ENCODE assay signal across 26 cellular contexts in genomic region chr22:30516731-30517130, GRCh38. TPM values are rescaled to one million over a fixed set of nuclear protein-coding genes. Genes with fewer than 3 reads are reported as not detected.
DNase-seq lines count a peak whose midpoint lies in the region; ATAC-seq, FAIRE-seq and TF ChIP-seq lines count a peak whose summit lies in the region.
"Had no signal": no experiment of that assay in that cellular context is flagged by ENCODE, and none has a peak within 500 bp of the region (broad histone marks: within the 10 kb centered on the region; RNA-seq: fewer than 3 reads in every experiment).

No MANE protein-coding gene starts in this region.

- H3K4me2 ChIP-seq in K562 (ENCODE audit: insufficient read depth, low read length) = no peak overlapping the region
- H3K4me2 ChIP-seq: A549; BLaER1 treated with 17β-estradiol and CSF1 and Interleukin-3, amounts not matched to agents 10 nM and 100 nM had no signal

- no peaks in the 10 kb centered on the region; a peak in 2 of 5 replicates for H3K4me1 ChIP-seq in K562 (replicated peaks in 1 of 2; ENCODE audit: control insufficient read depth in 2 of 2, insufficient read depth in 2 of 2, low read length in 2 of 2)
- no peaks in the 10 kb centered on the region for H3K4me1 ChIP-seq in kidney (ENCODE audit: control insufficient read depth in 1 of 2, insufficient read depth in 1 of 2, low read depth in 1 of 2, low read length in 2 of 2)
- H3K4me1 ChIP-seq in lower lobe of right lung = no peaks in the 10 kb centered on the region
- H3K4me1 ChIP-seq: A549, BE2C, HAP-1 had no signal

- CTCF ChIA-PET in K562 (lab: Yijun Ruan, JAX; ENCODE audit: low intra/inter-chr PET ratio) = no interaction called here

- H4K20me1 ChIP-seq in K562 (replicated peaks; ENCODE audit: control insufficient read depth, insufficient read depth, low read length) = no peaks in the 10 kb centered on the region
- H4K20me1 ChIP-seq: BLaER1 treated with 17β-estradiol and CSF1 and Interleukin-3, amounts not matched to agents 10 nM and 100 nM had no signal

- H3K27me3 ChIP-seq in K562 (ENCODE audit: control insufficient read depth in 2 of 2, insufficient read depth in 2 of 2, low read length in 2 of 2) (no peaks in the 10 kb centered on the region), lower lobe of right lung (ENCODE audit: low read depth) (no peaks in the 10 kb centered on the region)
- H3K27me3 ChIP-seq: BE2C; BLaER1 treated with 17β-estradiol and CSF1 and Interleukin-3, amounts not matched to agents 10 nM and 100 nM had no signal

- no peak overlapping the region for H2AFZ ChIP-seq in K562 (ENCODE audit: low read depth, low read length)

- H3K9ac ChIP-seq in K562 (ENCODE audit: insufficient read depth in 1 of 2, low read depth in 2 of 2, low read length in 2 of 2) = no peak overlapping the region; a peak in 1 of 4 replicates
- H3K9ac ChIP-seq in kidney (ENCODE audit: low read length in 2 of 2) = no peak overlapping the region
- H3K9ac ChIP-seq: BLaER1 treated with 17β-estradiol and CSF1 and Interleukin-3, amounts not matched to agents 10 nM and 100 nM had no signal

- no peak for TF ChIP-seq EP300 in K562 (IDR thresholded peaks at IDR 0.05; ENCODE audit: low read length)

- no peak for TF ChIP-seq POLR2A in K562 (conservative IDR thresholded peaks at IDR 0.05)

- in situ Hi-C loops in K562 (cut with MboI) = no loop called here

- TF ChIP-seq CTCF in K562 (IDR thresholded peaks at IDR 0.05 in 2 of 3, conservative IDR thresholded peaks at IDR 0.05 in 1 of 3; ENCODE audit: insufficient read depth in 2 of 3, low read depth in 1 of 3, low read length in 3 of 3) (no peak), kidney (IDR thresholded peaks at IDR 0.05; ENCODE audit: borderline replicate concordance, extremely low read depth, insufficient read depth) (no peak), lower lobe of right lung (IDR thresholded peaks at IDR 0.05) (no peak)

- no peak overlapping the region for H3K27ac ChIP-seq in K562 (ENCODE audit: extremely low read depth, low read depth, low read length)
- H3K27ac ChIP-seq in kidney (ENCODE audit: low read depth in 2 of 2, low read length in 2 of 2) = no peak overlapping the region
- H3K27ac ChIP-seq in lower lobe of right lung = no peak overlapping the region
- H3K27ac ChIP-seq: A549; BLaER1 treated with 17β-estradiol and CSF1 and Interleukin-3, amounts not matched to agents 10 nM and 100 nM had no signal

- no peak for FAIRE-seq in K562 (lab: Jason Lieb, UNC)
- FAIRE-seq in kidney (lab: Jason Lieb, UNC) = no peak
- FAIRE-seq: A549, D721Med, GM12891, H54 had no signal

- H3K4me3 ChIP-seq in K562 (no peak overlapping the region), kidney (ENCODE audit: low read length in 2 of 2) (no peak overlapping the region), lower lobe of right lung (no peak overlapping the region)
- H3K4me3 ChIP-seq: A549; BLaER1 treated with 17β-estradiol and CSF1 and Interleukin-3, amounts not matched to agents 10 nM and 100 nM; HAP-1 had no signal

- BruUV-seq in K562 (replicated peaks; lab: Mats Ljungman, UMichigan) = no TSS peak

- H3K36me3 ChIP-seq in K562 (ENCODE audit: control insufficient read depth, insufficient read depth, low read length) = no peaks in the 10 kb centered on the region
- H3K36me3 ChIP-seq in kidney (ENCODE audit: control insufficient read depth in 1 of 2, insufficient read depth in 2 of 2, low read length in 2 of 2) = no peaks in the 10 kb centered on the region
- no peaks in the 10 kb centered on the region for H3K36me3 ChIP-seq in lower lobe of right lung
- H3K36me3 ChIP-seq: BE2C; BLaER1 treated with 17β-estradiol and CSF1 and Interleukin-3, amounts not matched to agents 10 nM and 100 nM; HAP-1 had no signal

- H3K9me3 ChIP-seq in K562 (replicated peaks; ENCODE audit: control insufficient read depth, insufficient read depth, low read depth, low read length) (no peaks in the 10 kb centered on the region), kidney (ENCODE audit: control insufficient read depth in 1 of 2, low read length in 2 of 2) (no peaks in the 10 kb centered on the region), lower lobe of right lung (no peaks in the 10 kb centered on the region)
- H3K9me3 ChIP-seq: A549, BE2C, HAP-1 had no signal

- no peaks in the 10 kb centered on the region for H3K9me1 ChIP-seq in K562 (ENCODE audit: control insufficient read depth, insufficient read depth, low read length)

- POLR2A ChIA-PET in K562 (lab: Yijun Ruan, JAX) = interaction anchor here (0.8 to 1.0 kb wide), 2 partner anchors 11 to 29 kb away, joined by 3 to 4 read pairs; no protein-coding TSS in a partner anchor

- DNase-seq in K562 (ENCODE audit: extremely low read depth in 1 of 4, low spot score in 3 of 4) = no peak
- peak; percentile 6 for DNase-seq in kidney
- no peak for DNase-seq in lower lobe of right lung
- no peak for DNase-seq in NCI-H82 (lab: John Stamatoyannopoulos, UW)
- no peak for DNase-seq in DMS53 (lab: John Stamatoyannopoulos, UW)
- DNase-seq: 8988T; ACHN; AML-193; BE2C; CD4-positive, alpha-beta T cell; CD8-positive, alpha-beta memory T cell; DMS 273 treated with DMSO at 0.1 percent for 48 hours; DMS79 treated with DMSO at 0.1 percent for 48 hours; GF-D8; GOT3; HFFc6 had no signal

- intact Hi-C loops in K562 (cut with micrococcal nuclease) = no loop called here
- intact Hi-C loops in kidney (cut with DNase I) = no loop called here
- intact Hi-C loops in lower lobe of right lung (cut with DNase I) = no loop called here

- ATAC-seq in K562 = no peak
- ATAC-seq in lower lobe of right lung = peak; percentile 9 to 51
- no peak for ATAC-seq in HG02870 (IDR thresholded peaks at IDR 0.05; ENCODE audit: unreplicated experiment)
- ATAC-seq: A549 had no signal

- no peak for TF ChIP-seq RAD21 in K562 (CRISPR knock-in tag; conservative IDR thresholded peaks at IDR 0.05 in 1 of 2, IDR thresholded peaks at IDR 0.05 in 1 of 2)

- H3K79me2 ChIP-seq in K562 (ENCODE audit: control insufficient read depth, insufficient read depth, low read length) = no peaks in the 10 kb centered on the region

- WGBS in K562 (ENCODE audit: insufficient coverage, low coverage, missing lambda C conversion rate) = 21% methylated on average over 5 of the region's 5 CpGs

RNA-seq across cellular contexts. Expression of gene SEC14L4, which starts 11.2 kb away (rescaled TPM):
- total RNA-seq in K562 (2011; cell fraction: chromatin; rRNA removed; ENCODE audit: low replicate concordance) = 0.19 TPM in 1 of 2 replicates, not detected in the other
- total RNA-seq in K562 (2011; cell fraction: nucleolus; rRNA removed) = not detected in 2 replicates
- not detected in 2 replicates for total RNA-seq in K562 (2011; cell fraction: nucleoplasm; rRNA removed)
- total RNA-seq in K562 (2014; rRNA removed) (not detected in 2 replicates), K562 (2014; rRNA removed; fragmentation: Illumina TruSeq; extraction: Trizol) (not detected in 2 replicates), K562 (2015; rRNA removed; fragmentation: Illumina TruSeq; extraction: Trizol) (not detected in 2 replicates), K562 (2021) (not detected in 2 replicates), kidney (0.63 TPM), lower lobe of right lung (17.4 TPM)
- polyA plus RNA-seq in K562 (2011; rRNA removed) (0.03 TPM in 1 of 2 replicates, not detected in the other), K562 (2014; fragmentation: Illumina TruSeq; extraction: Trizol) (not detected in 2 replicates), K562 (2014; fragmentation: Nextera tagmentation; extraction: Ambion mirVana) (not detected), K562 (2014; rRNA removed) (0.11 TPM in 1 of 2 replicates, not detected in the other), kidney (ENCODE audit: insufficient read depth, low read depth, low replicate concordance) (0.41 TPM)
- 0.03 TPM in 1 of 2 replicates, not detected in the other for polyA plus RNA-seq in K562 (2011; cell fraction: cytosol; rRNA removed)
- 0.07 TPM in 1 of 2 replicates, not detected in the other for polyA plus RNA-seq in K562 (2011; cell fraction: nucleus; rRNA removed)
- polyA plus RNA-seq in K562 (2012) = 0.04 TPM in 1 of 2 replicates, not detected in the other
- polyA minus RNA-seq in K562 (2011; rRNA and poly(A)+ RNA removed) = not detected in 2 replicates
- not detected in 2 replicates for polyA minus RNA-seq in K562 (2011; cell fraction: cytosol; rRNA and poly(A)+ RNA removed)
- polyA minus RNA-seq in K562 (2011; cell fraction: nucleus; rRNA and poly(A)+ RNA removed) = not detected in 2 replicates
- total RNA-seq: CD4-positive, alpha-beta T cell; CD8-positive, alpha-beta memory T cell; G401; HFFc6 had no signal
- polyA plus RNA-seq: CD14-positive monocyte; CD8-positive, alpha-beta memory T cell had no signal

RNA-seq across cellular contexts. Expression of gene SEC14L6, which starts 29.8 kb away (rescaled TPM):
- total RNA-seq in K562 (2011; cell fraction: chromatin; rRNA removed; ENCODE audit: low replicate concordance) = 5.1 and 11.8 TPM in 2 replicates
- total RNA-seq in K562 (2011; cell fraction: nucleolus; rRNA removed) = 5.3 and 5.5 TPM in 2 replicates
- 4.3 and 6.0 TPM in 2 replicates for total RNA-seq in K562 (2011; cell fraction: nucleoplasm; rRNA removed)
- 1.5 and 1.8 TPM in 2 replicates for total RNA-seq in K562 (2014; rRNA removed)
- total RNA-seq in K562 (2014; rRNA removed; fragmentation: Illumina TruSeq; extraction: Trizol) = 1.9 and 2.0 TPM in 2 replicates
- total RNA-seq in K562 (2015; rRNA removed; fragmentation: Illumina TruSeq; extraction: Trizol) = 1.6 and 2.2 TPM in 2 replicates
- total RNA-seq in K562 (2021) = 1.6 and 2.6 TPM in 2 replicates
- polyA plus RNA-seq in K562 (2011; rRNA removed) = 5.0 and 6.1 TPM in 2 replicates
- polyA plus RNA-seq in K562 (2011; cell fraction: cytosol; rRNA removed) = 5.1 and 8.0 TPM in 2 replicates
- polyA plus RNA-seq in K562 (2011; cell fraction: nucleus; rRNA removed) = 6.2 and 8.4 TPM in 2 replicates
- 2.1 and 2.8 TPM in 2 replicates for polyA plus RNA-seq in K562 (2012)
- polyA plus RNA-seq in K562 (2014; fragmentation: Illumina TruSeq; extraction: Trizol) = 4.0 and 4.1 TPM in 2 replicates
- polyA plus RNA-seq in K562 (2014; fragmentation: Nextera tagmentation; extraction: Ambion mirVana) = under 1 TPM; 0.29 to 0.39 TPM
- 1.7 and 2.3 TPM in 2 replicates for polyA plus RNA-seq in K562 (2014; rRNA removed)
- polyA minus RNA-seq in K562 (2011; rRNA and poly(A)+ RNA removed) = 0.99 and 5.1 TPM in 2 replicates
- 1.4 and 3.9 TPM in 2 replicates for polyA minus RNA-seq in K562 (2011; cell fraction: cytosol; rRNA and poly(A)+ RNA removed)
- polyA minus RNA-seq in K562 (2011; cell fraction: nucleus; rRNA and poly(A)+ RNA removed) = 1.4 and 2.3 TPM in 2 replicates
- total RNA-seq in kidney = 13.9 TPM
- 16.5 TPM for polyA plus RNA-seq in kidney (ENCODE audit: insufficient read depth, low read depth, low replicate concordance)
- 14.8 TPM for total RNA-seq in lower lobe of right lung
- total RNA-seq: CD4-positive, alpha-beta T cell; CD8-positive, alpha-beta memory T cell; G401; HFFc6 had no signal
- polyA plus RNA-seq: A549, CD14-positive monocyte had no signal

RNA-seq across cellular contexts. Expression of gene SEC14L3, which starts 44.9 kb away (rescaled TPM):
- not detected in 2 replicates for total RNA-seq in K562 (2011; cell fraction: chromatin; rRNA removed; ENCODE audit: low replicate concordance)
- not detected in 2 replicates for total RNA-seq in K562 (2011; cell fraction: nucleolus; rRNA removed)
- total RNA-seq in K562 (2011; cell fraction: nucleoplasm; rRNA removed) = not detected in 2 replicates
- total RNA-seq in K562 (2014; rRNA removed) (not detected in 2 replicates), K562 (2014; rRNA removed; fragmentation: Illumina TruSeq; extraction: Trizol) (not detected in 2 replicates), K562 (2015; rRNA removed; fragmentation: Illumina TruSeq; extraction: Trizol) (not detected in 2 replicates), K562 (2021) (not detected in 2 replicates), kidney (not detected), lower lobe of right lung (1.8 TPM)
- polyA plus RNA-seq in K562 (2011; rRNA removed) (not detected in 2 replicates), K562 (2014; fragmentation: Illumina TruSeq; extraction: Trizol) (not detected in 2 replicates), K562 (2014; fragmentation: Nextera tagmentation; extraction: Ambion mirVana) (not detected), K562 (2014; rRNA removed) (not detected in 2 replicates), kidney (ENCODE audit: insufficient read depth, low read depth, low replicate concordance) (not detected)
- polyA plus RNA-seq in K562 (2011; cell fraction: cytosol; rRNA removed) = 0.04 TPM in 1 of 2 replicates, not detected in the other
- polyA plus RNA-seq in K562 (2011; cell fraction: nucleus; rRNA removed) = not detected in 2 replicates
- polyA plus RNA-seq in K562 (2012) = not detected in 2 replicates
- polyA minus RNA-seq in K562 (2011; rRNA and poly(A)+ RNA removed) = not detected in 2 replicates
- not detected in 2 replicates for polyA minus RNA-seq in K562 (2011; cell fraction: cytosol; rRNA and poly(A)+ RNA removed)
- not detected in 2 replicates for polyA minus RNA-seq in K562 (2011; cell fraction: nucleus; rRNA and poly(A)+ RNA removed)
- total RNA-seq: CD4-positive, alpha-beta T cell; CD8-positive, alpha-beta memory T cell; Daoy; G401; HFFc6 had no signal
- polyA plus RNA-seq: CD14-positive monocyte; CD8-positive, alpha-beta memory T cell had no signal

RNA-seq across cellular contexts. Expression of gene GAL3ST1, which starts 57.7 kb away (rescaled TPM):
- 1.4 TPM in 1 of 2 replicates, not detected in the other for total RNA-seq in K562 (2011; cell fraction: chromatin; rRNA removed; ENCODE audit: low replicate concordance)
- 3.0 and 3.9 TPM in 2 replicates for total RNA-seq in K562 (2011; cell fraction: nucleolus; rRNA removed)
- total RNA-seq in K562 (2011; cell fraction: nucleoplasm; rRNA removed) = 1.5 and 1.6 TPM in 2 replicates
- total RNA-seq in K562 (2014; rRNA removed) = 0.45 and 1.3 TPM in 2 replicates
- total RNA-seq in K562 (2014; rRNA removed; fragmentation: Illumina TruSeq; extraction: Trizol) = 0.15 TPM in 1 of 2 replicates, not detected in the other
- 0.38 and 0.43 TPM in 2 replicates for total RNA-seq in K562 (2015; rRNA removed; fragmentation: Illumina TruSeq; extraction: Trizol)
- total RNA-seq in K562 (2021) = 1.5 and 1.6 TPM in 2 replicates
- 0.10 and 0.79 TPM in 2 replicates for polyA plus RNA-seq in K562 (2011; rRNA removed)
- 1.1 and 1.7 TPM in 2 replicates for polyA plus RNA-seq in K562 (2011; cell fraction: cytosol; rRNA removed)
- 0.40 and 0.63 TPM in 2 replicates for polyA plus RNA-seq in K562 (2011; cell fraction: nucleus; rRNA removed)
- 0.83 and 2.2 TPM in 2 replicates for polyA plus RNA-seq in K562 (2012)
- polyA plus RNA-seq in K562 (2014; fragmentation: Illumina TruSeq; extraction: Trizol) = 0.22 and 0.72 TPM in 2 replicates
- polyA plus RNA-seq in K562 (2014; fragmentation: Nextera tagmentation; extraction: Ambion mirVana) = under 1 TPM in 1 of 2 experiments, not detected in 1; 0.03 TPM
- 0.80 and 1.9 TPM in 2 replicates for polyA plus RNA-seq in K562 (2014; rRNA removed)
- 0.25 TPM in 1 of 2 replicates, not detected in the other for polyA minus RNA-seq in K562 (2011; rRNA and poly(A)+ RNA removed)
- 1.1 TPM in 1 of 2 replicates, not detected in the other for polyA minus RNA-seq in K562 (2011; cell fraction: cytosol; rRNA and poly(A)+ RNA removed)
- polyA minus RNA-seq in K562 (2011; cell fraction: nucleus; rRNA and poly(A)+ RNA removed) = 0.13 and 0.33 TPM in 2 replicates
- total RNA-seq in kidney = 16.1 TPM
- 34.3 TPM for polyA plus RNA-seq in kidney (ENCODE audit: insufficient read depth, low read depth, low replicate concordance)
- 1.7 TPM for total RNA-seq in lower lobe of right lung
- total RNA-seq: CD4-positive, alpha-beta T cell; G401; HFFc6 had no signal
- polyA plus RNA-seq: CD14-positive monocyte had no signal

Comparison
In these comparisons a context has a peak if more than half of its experiments do, and no peak if none do; other contexts are left out.
1. ATAC-seq: peak in lower lobe of right lung (2 of 2); none in K562 (single experiment) and HG02870 (single experiment).
2. RNA of gene SEC14L4, which starts 11.2 kb away (total RNA-seq): 17.4 TPM in lower lobe of right lung (single experiment); 0.63 TPM in kidney (single experiment) and 0.19 TPM in K562; every median in the first group is over 10 times any median in the second.